33 cellular contexts compared by ENCODE assay signal in the genomic region with DNA sequence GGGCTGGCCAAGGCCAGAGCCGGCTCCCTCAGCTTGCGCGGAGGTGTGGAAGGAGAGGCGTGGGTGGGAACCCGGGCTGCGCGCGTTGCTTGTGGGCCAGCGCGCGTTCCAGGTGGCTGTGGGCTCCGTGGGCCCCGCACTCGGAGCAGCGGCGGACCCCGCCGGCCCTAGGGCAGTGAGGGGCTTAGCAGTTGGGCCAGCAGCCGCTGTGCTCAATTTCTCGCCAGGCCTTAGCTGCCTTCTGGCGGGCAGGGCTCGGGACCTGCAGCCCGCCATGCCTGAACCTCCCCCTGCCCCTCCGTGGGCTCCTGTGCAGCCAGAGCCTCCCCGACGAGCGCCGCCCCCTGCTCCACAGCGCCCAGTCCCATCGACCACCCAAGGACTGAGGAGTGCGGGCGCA.
"Had no signal": no experiment of that assay in that cellular context is flagged by ENCODE, and none has a peak within 500 bp of the region (broad histone marks: within the 10 kb centered on the region; RNA-seq: fewer than 3 reads in every experiment).

No MANE protein-coding gene starts in this region.

- H3K36me3 Mint-ChIP-seq: activated naive CD4-positive, alpha-beta T cell treated with anti-CD3 and anti-CD28 coated beads, Interleukin-2, amount 50 U/mL, for 72 hours had no signal

- H3K27me3 Mint-ChIP-seq: activated B cell treated with CpG ODN at 0.5 μM for 24 hours; activated T-cell treated with anti-CD3 and anti-CD28 coated beads, Interleukin-2, amount 50 U/mL, for 24 hours; brain; T-cell had no signal

- H3K4me1 Mint-ChIP-seq: activated B cell treated with CpG ODN at 0.5 μM for 24 hours had no signal

- H3K4me3 Mint-ChIP-seq: activated B cell treated with CpG ODN at 0.5 μM for 24 hours; activated CD8-positive, alpha-beta T cell treated with anti-CD3 and anti-CD28 coated beads, Interleukin-2, amount 10 ng/mL, durations not matched to agents 7 days and 5 days; activated naive CD4-positive, alpha-beta T cell treated with anti-CD3 and anti-CD28 coated beads for 36 hours; activated T-cell treated with anti-CD3 and anti-CD28 coated beads, Interleukin-2, amount 50 U/mL, for 24 hours; brain; T-cell had no signal

- DNase-seq: activated B cell treated with CpG ODN at 0.5 μM for 24 hours; activated CD4-positive, alpha-beta T cell treated with anti-CD3 and anti-CD28 coated beads for 1 hour; activated CD4-positive, alpha-beta T cell treated with anti-CD3 and anti-CD28 coated beads for 48 hours; activated CD8-positive, alpha-beta T cell treated with anti-CD3 and anti-CD28 coated beads, Interleukin-2, amount 10 ng/mL, durations not matched to agents 7 days and 5 days; activated gamma-delta T cell; activated naive CD4-positive, alpha-beta T cell treated with anti-CD3 and anti-CD28 coated beads for 36 hours; activated T-cell treated with anti-CD3 and anti-CD28 coated beads, Interleukin-2, amount 50 U/mL, for 24 hours; anterior cingulate cortex; caudate nucleus; cerebellar nuclear complex; Kasumi-1; KG1; MG63; NCI-H1048; NCI-H1105 treated with DMSO at 0.1 percent for 48 hours; NCI-H1436; NCI-H1694; NCI-H2029; NCI-H345; NCI-H524 treated with DMSO at 0.1 percent for 48 hours; SHP77; SJCRH30; T-cell; T-helper 2 cell; T-helper 9 cell had no signal

- H3K27ac Mint-ChIP-seq: activated B cell treated with CpG ODN at 0.5 μM for 24 hours; activated CD8-positive, alpha-beta T cell treated with anti-CD3 and anti-CD28 coated beads, Interleukin-2, amount 10 ng/mL, durations not matched to agents 7 days and 5 days; activated naive CD4-positive, alpha-beta T cell treated with anti-CD3 and anti-CD28 coated beads for 36 hours; activated naive CD4-positive, alpha-beta T cell treated with anti-CD3 and anti-CD28 coated beads, Interleukin-2, amount 50 U/mL, for 72 hours; activated T-cell treated with anti-CD3 and anti-CD28 coated beads, Interleukin-2, amount 50 U/mL, for 24 hours; activated T-helper 2 cell treated with anti-CD3 and anti-CD28 coated beads, Interferon-gamma antibody, Interleukin-2, Interleukin-4, amounts not matched to agents 10 μg/mL and 5 μg/mL and 100 μg/mL, durations not matched to agents 14 hours and 24 hours and 36 hours; T-cell had no signal

- ATAC-seq: activated CD8-positive, alpha-beta T cell treated with anti-CD3 and anti-CD28 coated beads, Interleukin-2, amount 10 ng/mL, durations not matched to agents 7 days and 5 days; activated naive CD4-positive, alpha-beta T cell treated with anti-CD3 and anti-CD28 coated beads, Interleukin-2, amount 50 U/mL, for 72 hours; Panc1; T-cell had no signal

- H3K27ac ChIP-seq: SK-N-MC, VCaP had no signal

- FAIRE-seq: bronchial epithelial cell had no signal

- H3K27me3 ChIP-seq: adrenal gland, MG63, SJCRH30 had no signal

- H3K36me3 ChIP-seq: adrenal gland, MG63, SJCRH30 had no signal

- H3K9me3 ChIP-seq: adrenal gland, MG63, SJCRH30 had no signal

- H3K4me3 ChIP-seq: adrenal gland, MG63, SJCRH30, SK-N-MC had no signal
